In genomic region chr20:3777381-3777725, GRCh38 we compare ENCODE assay signal across 8 cellular contexts. TPM values are rescaled to one million over a fixed set of nuclear protein-coding genes. Genes with fewer than 3 reads are reported as not detected.
DNase-seq lines count a peak whose midpoint lies in the region; ATAC-seq and TF ChIP-seq lines count a peak whose summit lies in the region.

No MANE protein-coding gene starts in this region.

- H3K36me3 Mint-ChIP-seq in GM23338 (ENCODE audit: low read depth): no peaks in the 10 kb centered on the region
- no peaks in the 10 kb centered on the region for H3K36me3 Mint-ChIP-seq in activated T-helper 2 cell treated with anti-CD3 and anti-CD28 coated beads, Interferon-gamma antibody, Interleukin-2, Interleukin-4, amounts not matched to agents 10 μg/mL and 5 μg/mL and 100 μg/mL, durations not matched to agents 14 hours and 24 hours and 36 hours (ENCODE audit: low read depth)

- H3K4me1 Mint-ChIP-seq in GM23338: peaks cover 14% of the 10 kb centered on the region
- H3K4me1 Mint-ChIP-seq in activated T-helper 2 cell treated with anti-CD3 and anti-CD28 coated beads, Interferon-gamma antibody, Interleukin-2, Interleukin-4, amounts not matched to agents 10 μg/mL and 5 μg/mL and 100 μg/mL, durations not matched to agents 14 hours and 24 hours and 36 hours (ENCODE audit: low read depth): peaks cover 22% of the 10 kb centered on the region

- peaks cover 3% of the 10 kb centered on the region for H4K20me1 ChIP-seq in GM23338 (replicated peaks; ENCODE audit: insufficient read depth)

- TF ChIP-seq POLR2A in spleen (IDR thresholded peaks at IDR 0.05): no peak

- H3K27me3 Mint-ChIP-seq in GM23338 (ENCODE audit: insufficient read depth, low read depth, poor library complexity): peaks cover 32% of the 10 kb centered on the region
- H3K27me3 Mint-ChIP-seq in activated T-helper 2 cell treated with anti-CD3 and anti-CD28 coated beads, Interferon-gamma antibody, Interleukin-2, Interleukin-4, amounts not matched to agents 10 μg/mL and 5 μg/mL and 100 μg/mL, durations not matched to agents 14 hours and 24 hours and 36 hours (ENCODE audit: low read depth): peaks cover 26% of the 10 kb centered on the region

- H3K4me3 ChIP-seq in GM23338 (peak overlapping the region; percentile 88), iPS-20b (ENCODE audit: low read length) (peak overlapping the region; percentile 72), spleen (peak overlapping the region; percentile 42 to 84 (median 54))

- no peak for TF ChIP-seq CTCF in GM23338 (conservative IDR thresholded peaks at IDR 0.05; ENCODE audit: low read depth in 2 of 2)
- TF ChIP-seq CTCF in spleen (IDR thresholded peaks at IDR 0.05 in 8 of 11, conservative IDR thresholded peaks at IDR 0.05 in 3 of 11): no peak

- intact Hi-C loops in activated T-helper 2 cell treated with anti-CD3 and anti-CD28 coated beads, Interferon-gamma antibody, Interleukin-2, Interleukin-4, amounts not matched to agents 10 μg/mL and 5 μg/mL and 100 μg/mL, durations not matched to agents 14 hours and 24 hours and 36 hours (cut with micrococcal nuclease): loop anchor here (1.0 kb wide), 1 partner anchor 9 kb away; no protein-coding TSS in a partner anchor
- intact Hi-C loops in spleen (cut with DNase I; ENCODE audit: low total_unique reads): no loop called here

- H3K4me1 ChIP-seq in GM23338 (ENCODE audit: insufficient read depth) (peaks cover 7% of the 10 kb centered on the region; the same call in 1 of the 2 replicates), iPS-20b (ENCODE audit: insufficient read depth, low read length) (peaks cover 8% of the 10 kb centered on the region; the same call in 1 of the 2 replicates), spleen (peaks cover 17 to 49% (median 34%) of the 10 kb centered on the region in 6 donors)

- WGBS in spleen, 5 donors: 3 to 9% (median 8%) methylated on average over 9 to 16 of the region's 16 CpGs

- H3K4me3 Mint-ChIP-seq in GM23338: peak overlapping the region; percentile 77
- peak overlapping the region; percentile 72 for H3K4me3 Mint-ChIP-seq in activated T-helper 2 cell treated with anti-CD3 and anti-CD28 coated beads, Interferon-gamma antibody, Interleukin-2, Interleukin-4, amounts not matched to agents 10 μg/mL and 5 μg/mL and 100 μg/mL, durations not matched to agents 14 hours and 24 hours and 36 hours (ENCODE audit: low read depth)

- no peak overlapping the region for H3K27ac Mint-ChIP-seq in GM23338
- no peak overlapping the region for H3K27ac Mint-ChIP-seq in activated T-helper 2 cell treated with anti-CD3 and anti-CD28 coated beads, Interferon-gamma antibody, Interleukin-2, Interleukin-4, amounts not matched to agents 10 μg/mL and 5 μg/mL and 100 μg/mL, durations not matched to agents 14 hours and 24 hours and 36 hours

- no peaks in the 10 kb centered on the region for H3K9me3 ChIP-seq in iPS-20b (ENCODE audit: insufficient read depth, low read depth, low read length)
- no peaks in the 10 kb centered on the region for H3K9me3 ChIP-seq in spleen

- H3K27ac ChIP-seq in GM23338 (ENCODE audit: low read depth): no peak overlapping the region
- H3K27ac ChIP-seq in iPS-20b (ENCODE audit: low read length): no peak overlapping the region
- H3K27ac ChIP-seq in spleen: peak overlapping the region in 5 of 8 donors; percentile 13 to 79 (median 46)

- H3K36me3 ChIP-seq in GM23338 (ENCODE audit: insufficient read depth) (no peaks in the 10 kb centered on the region), iPS-20b (ENCODE audit: insufficient read depth, low read depth, low read length) (no peaks in the 10 kb centered on the region), spleen (no peaks in the 10 kb centered on the region)

- peaks cover 12% of the 10 kb centered on the region; the same call in 1 of the 2 replicates for H3F3A ChIP-seq in GM23338 (replicated peaks; ENCODE audit: low read depth)

- DNase-seq in GM23338 (ENCODE audit: low spot score) (peak; percentile 70), spleen (no peak), pons (ENCODE audit: low spot score) (no peak), NCI-H146 (lab: John Stamatoyannopoulos, UW) (no peak), nucleus accumbens (lab: John Stamatoyannopoulos, UW) (no peak), 8988T (no peak)
- no peak for DNase-seq in activated T-helper 2 cell treated with anti-CD3 and anti-CD28 coated beads, Interferon-gamma antibody, Interleukin-2, Interleukin-4, amounts not matched to agents 10 μg/mL and 5 μg/mL and 100 μg/mL, durations not matched to agents 14 hours and 24 hours and 36 hours (ENCODE audit: low spot score)

- ATAC-seq in GM23338: peak; percentile 42

- H3K4me2 ChIP-seq in GM23338: peak overlapping the region; percentile 94

- H3K27me3 ChIP-seq in GM23338 (ENCODE audit: insufficient read depth) (peaks cover 44% of the 10 kb centered on the region), iPS-20b (ENCODE audit: insufficient read depth, low read length) (peaks cover 57% of the 10 kb centered on the region), spleen (replicated peaks in 1 of 7) (peaks cover 0 to 20% (median 0%) of the 10 kb centered on the region in 7 donors)

- no peaks in the 10 kb centered on the region for H3K79me2 ChIP-seq in GM23338 (replicated peaks; ENCODE audit: insufficient read depth)

- H3K9me2 ChIP-seq in GM23338 (ENCODE audit: insufficient read depth): no peaks in the 10 kb centered on the region

- peak overlapping the region; percentile 50; the same call in 1 of the 2 replicates for H3K9ac ChIP-seq in iPS-20b (ENCODE audit: low read depth, low read length)

- no peaks in the 10 kb centered on the region for H3K9me3 Mint-ChIP-seq in GM23338
- H3K9me3 Mint-ChIP-seq in activated T-helper 2 cell treated with anti-CD3 and anti-CD28 coated beads, Interferon-gamma antibody, Interleukin-2, Interleukin-4, amounts not matched to agents 10 μg/mL and 5 μg/mL and 100 μg/mL, durations not matched to agents 14 hours and 24 hours and 36 hours: no peaks in the 10 kb centered on the region

- H2AFZ ChIP-seq in GM23338: peak overlapping the region; percentile 99

TF ChIP-seq in GM23338, 12 proteins besides CTCF, POLR2A, EP300 and RAD21:
- TF ChIP-seq ETS1 (IDR thresholded peaks at IDR 0.05) (0 out of 2 replicates have a peak, but pooled peaks have one; percentile 19), EZH2 (IDR thresholded peaks at IDR 0.05; ENCODE audit: low read depth, unreplicated experiment) (no peak)

RNA-seq across cellular contexts. Expression of gene SPEF1, which starts 3.9 kb away (rescaled TPM):
- total RNA-seq in GM23338 (2014; rRNA removed; shearing (Covaris generic)): 0.69 and 1.3 TPM in 2 replicates
- polyA plus RNA-seq in GM23338 (2016; fragmentation: Nextera tagmentation; extraction: Ambion mirVana) (0.68 and 0.85 TPM in 2 replicates), spleen (under 1 TPM in 2 of 3 donors, not detected in 1; 0.06 to 0.11 TPM)
- not detected in 2 replicates for total RNA-seq in activated T-helper 2 cell treated with anti-CD3 and anti-CD28 coated beads, Interferon-gamma antibody, Interleukin-2, Interleukin-4, amounts not matched to agents 10 μg/mL and 5 μg/mL and 100 μg/mL, durations not matched to agents 14 hours and 24 hours and 36 hours
- not detected for total RNA-seq in spleen

RNA-seq across cellular contexts. Expression of gene CENPB, which starts 9.2 kb away (rescaled TPM):
- total RNA-seq in GM23338 (2014; rRNA removed; shearing (Covaris generic)): 44.3 and 52.1 TPM in 2 replicates
- polyA plus RNA-seq in GM23338 (2016; fragmentation: Nextera tagmentation; extraction: Ambion mirVana) (9.5 and 10.8 TPM in 2 replicates), spleen (10 to 100 TPM; 24.8 to 56.9 (median 29.3) TPM)
- 66.1 and 68.9 TPM in 2 replicates for total RNA-seq in activated T-helper 2 cell treated with anti-CD3 and anti-CD28 coated beads, Interferon-gamma antibody, Interleukin-2, Interleukin-4, amounts not matched to agents 10 μg/mL and 5 μg/mL and 100 μg/mL, durations not matched to agents 14 hours and 24 hours and 36 hours
- total RNA-seq in spleen: 10 to 100 TPM; 41.8 to 84.7 (median 57.9) TPM

RNA-seq across cellular contexts. Expression of gene ADISSP, which starts 9.8 kb away (rescaled TPM):
- total RNA-seq in GM23338 (2014; rRNA removed; shearing (Covaris generic)): 79.0 and 86.6 TPM in 2 replicates
- polyA plus RNA-seq in GM23338 (2016; fragmentation: Nextera tagmentation; extraction: Ambion mirVana) (126 and 131 TPM in 2 replicates), spleen (10 to 100 TPM; 31.3 to 55.5 (median 36.8) TPM)
- 55.8 and 56.3 TPM in 2 replicates for total RNA-seq in activated T-helper 2 cell treated with anti-CD3 and anti-CD28 coated beads, Interferon-gamma antibody, Interleukin-2, Interleukin-4, amounts not matched to agents 10 μg/mL and 5 μg/mL and 100 μg/mL, durations not matched to agents 14 hours and 24 hours and 36 hours
- total RNA-seq in spleen: 10 to 100 TPM; 29.4 to 42.4 (median 35.1) TPM

RNA-seq across cellular contexts. Expression of gene CDC25B, which starts 18.8 kb away (rescaled TPM):
- 19.9 and 33.0 TPM in 2 replicates for total RNA-seq in GM23338 (2014; rRNA removed; shearing (Covaris generic))
- polyA plus RNA-seq in GM23338 (2016; fragmentation: Nextera tagmentation; extraction: Ambion mirVana): 9.8 and 10.5 TPM in 2 replicates
- 101 and 103 TPM in 2 replicates for total RNA-seq in activated T-helper 2 cell treated with anti-CD3 and anti-CD28 coated beads, Interferon-gamma antibody, Interleukin-2, Interleukin-4, amounts not matched to agents 10 μg/mL and 5 μg/mL and 100 μg/mL, durations not matched to agents 14 hours and 24 hours and 36 hours
- total RNA-seq in spleen: 10 to 100 TPM; 48.3 to 67.7 (median 55.1) TPM
- 10 to 100 TPM; 22.8 to 45.8 (median 42.9) TPM for polyA plus RNA-seq in spleen

RNA-seq across cellular contexts. Expression of gene AP5S1, which starts 43.0 kb away (rescaled TPM):
- total RNA-seq in GM23338 (2014; rRNA removed; shearing (Covaris generic)): 1.2 and 1.8 TPM in 2 replicates
- polyA plus RNA-seq in GM23338 (2016; fragmentation: Nextera tagmentation; extraction: Ambion mirVana) (1.8 and 2.8 TPM in 2 replicates), spleen (1 to 10 TPM; 5.3 to 9.6 (median 5.6) TPM)
- 11.9 and 12.8 TPM in 2 replicates for total RNA-seq in activated T-helper 2 cell treated with anti-CD3 and anti-CD28 coated beads, Interferon-gamma antibody, Interleukin-2, Interleukin-4, amounts not matched to agents 10 μg/mL and 5 μg/mL and 100 μg/mL, durations not matched to agents 14 hours and 24 hours and 36 hours
- total RNA-seq in spleen: 10 to 100 TPM; 11.1 to 19.0 (median 17.1) TPM

Comparison
In these comparisons a context has a peak if more than half of its experiments do, and no peak if none do; other contexts are left out.
1. H3K27ac ChIP-seq: peak in spleen (5 of 8); none in GM23338 (single experiment) and iPS-20b (single experiment).
2. Peak in every context shown above with its lines, with median percentiles within 50 percentile points of each other: H3K4me3 ChIP-seq.